Comparison of ENCODE assay signal across 19 cellular contexts in genomic region chr12:105222726-105223357, GRCh38. TPM values are rescaled to one million over a fixed set of nuclear protein-coding genes. Genes with fewer than 3 reads are reported as not detected.
DNase-seq lines count a peak whose midpoint lies in the region; ATAC-seq and TF ChIP-seq lines count a peak whose summit lies in the region.
"Had no signal": no experiment of that assay in that cellular context is flagged by ENCODE, and none has a peak within 500 bp of the region (broad histone marks: within the 10 kb centered on the region; RNA-seq: fewer than 3 reads in every experiment).

No MANE protein-coding gene starts in this region.

- no peak overlapping the region for H3K4me2 ChIP-seq in hepatocyte

- no peak for TF ChIP-seq CTCF in VCaP (conservative IDR thresholded peaks at IDR 0.05)
- no peak for TF ChIP-seq CTCF in hepatocyte (IDR thresholded peaks at IDR 0.05; ENCODE audit: poor library complexity)
- no peak for TF ChIP-seq CTCF in ascending aorta (IDR thresholded peaks at IDR 0.05)

- H3K9me3 ChIP-seq in hepatocyte (ENCODE audit: low read depth), result no peaks in the 10 kb centered on the region
- no peaks in the 10 kb centered on the region for H3K9me3 ChIP-seq in ascending aorta
- H3K9me3 ChIP-seq: lower lobe of right lung had no signal

- H3K4me1 ChIP-seq in hepatocyte (ENCODE audit: insufficient read depth) (peaks cover 47% of the 10 kb centered on the region), ascending aorta (peaks cover 4 to 28% of the 10 kb centered on the region in 2 donors)
- H3K4me1 ChIP-seq: foreskin keratinocyte had no signal

- peaks cover 90% of the 10 kb centered on the region for H3K79me2 ChIP-seq in hepatocyte

- DNase-seq in GF-D8 (lab: John Stamatoyannopoulos, UW) (peak; percentile 20), hepatocyte (ENCODE audit: low spot score) (no peak), superior temporal gyrus (ENCODE audit: extremely low spot score) (peak; percentile 9), ascending aorta (ENCODE audit: low spot score in 2 of 2) (no peak), DMS153 treated with DMSO at 0.1 percent for 48 hours (lab: John Stamatoyannopoulos, UW; ENCODE audit: unreplicated experiment) (no peak)
- DNase-seq: activated CD4-positive, alpha-beta T cell treated with anti-CD3 and anti-CD28 coated beads for 1 hour; activated naive CD8-positive, alpha-beta T cell treated with anti-CD3 and anti-CD28 coated beads for 36 hours; brain microvascular endothelial cell; CD4-positive, alpha-beta memory T cell; foreskin keratinocyte; hippocampal formation; lower lobe of right lung; NCI-H1048; NCI-H2029 treated with DMSO at 0.1 percent for 48 hours; retina; T-helper 9 cell had no signal

- H3K36me3 ChIP-seq in hepatocyte (replicated peaks; ENCODE audit: insufficient read depth, low read depth) (no peaks in the 10 kb centered on the region), ascending aorta (peaks cover 9 to 18% of the 10 kb centered on the region in 2 donors)

- H3K27ac ChIP-seq in VCaP (peak overlapping the region; percentile 80), hepatocyte (peak overlapping the region; percentile 88), ascending aorta (no peak overlapping the region)
- H3K27ac ChIP-seq: brain microvascular endothelial cell, epithelial cell of prostate, foreskin keratinocyte, lower lobe of right lung had no signal

- intact Hi-C loops in ascending aorta (cut with DNase I), result no loop called here

- no peaks in the 10 kb centered on the region for H4K20me1 ChIP-seq in hepatocyte (ENCODE audit: insufficient read depth, poor library complexity, severe bottlenecking)

- no peaks in the 10 kb centered on the region for H3K9me2 ChIP-seq in hepatocyte (replicated peaks; ENCODE audit: insufficient read depth)

- no peak for ATAC-seq in HG03521 (IDR thresholded peaks at IDR 0.05; ENCODE audit: unreplicated experiment)
- ATAC-seq: foreskin keratinocyte had no signal

- no peak overlapping the region for H2AFZ ChIP-seq in hepatocyte

- H3K27me3 ChIP-seq in hepatocyte, result no peaks in the 10 kb centered on the region
- no peaks in the 10 kb centered on the region for H3K27me3 ChIP-seq in ascending aorta
- H3K27me3 ChIP-seq: brain microvascular endothelial cell, foreskin keratinocyte had no signal

- no peak overlapping the region for H3K4me3 ChIP-seq in hepatocyte
- no peak overlapping the region for H3K4me3 ChIP-seq in ascending aorta
- H3K4me3 ChIP-seq: lower lobe of right lung had no signal

- WGBS in hepatocyte (ENCODE audit: low lambda C conversion rate, missing lambda C conversion rate), result 79% methylated on average over 13 of the region's 13 CpGs

RNA-seq across cellular contexts. Expression of gene APPL2, which starts 13.1 kb away (rescaled TPM):
- total RNA-seq in hepatocyte, result 51.9 and 74.1 TPM in 2 replicates
- polyA plus RNA-seq in hepatocyte, result 38.2 and 42.2 TPM in 2 replicates
- total RNA-seq in ascending aorta, result 4.6 TPM

Comparison
In these comparisons a context has a peak if more than half of its experiments do, and no peak if none do; other contexts are left out.
1. DNase-seq: peak in GF-D8 (single experiment) and superior temporal gyrus (single experiment); none in hepatocyte (single experiment), ascending aorta (0 of 2) and DMS153 treated with DMSO at 0.1 percent for 48 hours (single experiment).
2. H3K27ac ChIP-seq: peak in VCaP (single experiment) and hepatocyte (single experiment); none in ascending aorta (0 of 2).